In the genomic region with DNA sequence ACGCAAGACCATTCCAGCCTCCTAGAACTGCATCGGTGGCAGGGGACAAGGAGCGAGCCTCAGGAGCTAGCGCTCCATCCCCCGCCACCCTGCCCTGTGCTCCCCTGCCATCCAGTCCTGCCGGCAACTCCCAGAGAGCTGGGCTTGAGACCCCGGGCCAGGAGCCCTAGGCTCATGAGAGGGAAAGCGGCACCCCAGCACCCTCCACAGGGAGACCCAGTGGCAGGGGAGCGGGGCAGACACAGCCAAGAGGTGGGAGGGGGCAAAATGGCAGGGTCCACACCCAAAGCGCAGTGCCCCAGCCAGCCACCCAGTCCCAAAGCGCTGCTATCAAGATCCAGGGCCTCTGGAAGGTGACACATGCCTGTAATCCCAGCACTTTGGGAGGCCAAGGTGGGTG, we compare ENCODE assay signal across 17 cellular contexts.
"Had no signal": no experiment of that assay in that cellular context is flagged by ENCODE, and none has a peak within 500 bp of the region (broad histone marks: within the 10 kb centered on the region; RNA-seq: fewer than 3 reads in every experiment).

No MANE protein-coding gene starts in this region.

- H3K4me3 ChIP-seq: cardiac muscle cell, heart right ventricle, lung, pancreas, transverse colon, uterus had no signal

- FAIRE-seq: pancreas had no signal

- ATAC-seq: activated CD4-positive, CD25-positive, alpha-beta regulatory T cell treated with anti-CD3 and anti-CD28 coated beads, Interleukin-2, amount 50 U/mL, for 24 hours; activated T-cell treated with anti-CD3 and anti-CD28 coated beads, Interleukin-2, amount 50 U/mL, for 72 hours; left lobe of liver; naive thymus-derived CD8-positive, alpha-beta T cell; pancreas had no signal

- H3K36me3 ChIP-seq: uterus had no signal

- H3K27me3 ChIP-seq: cardiac muscle cell, heart right ventricle, pancreas, transverse colon, uterus had no signal

- H3K27ac ChIP-seq: cardiac muscle cell, pancreas, transverse colon, uterus had no signal

- H3K9me3 ChIP-seq: heart right ventricle, pancreas, transverse colon, uterus had no signal

- H3K4me1 ChIP-seq: pancreas, transverse colon, uterus had no signal

- DNase-seq: activated CD4-positive, alpha-beta memory T cell treated with anti-CD3 and anti-CD28 coated beads, Interleukin-2, amount 10 ng/mL, durations not matched to agents 7 days and 5 days; activated CD4-positive, alpha-beta T cell treated with anti-CD3 and anti-CD28 coated beads, Interleukin-2, amount 10 ng/mL, durations not matched to agents 24 days and 14 days; activated effector memory CD4-positive, alpha-beta T cell treated with Interleukin-2 at 50 U/mL for 16 hours; activated naive CD4-positive, alpha-beta T cell treated with anti-CD3 and anti-CD28 coated beads for 36 hours; activated T-cell treated with anti-CD3 and anti-CD28 coated beads, Interleukin-2, amount 50 U/mL, for 72 hours; amygdala; cortex of kidney; heart right ventricle; naive thymus-derived CD8-positive, alpha-beta T cell; pancreas; stimulated activated CD4-positive, alpha-beta T cell treated with anti-CD3 and anti-CD28 coated beads, Interleukin-4, amount 100 ng/mL, for 24 hours; transverse colon; uterus had no signal
